8 cellular contexts compared by ENCODE assay signal in genomic region chr2:223837290-223838061, GRCh38.
DNase-seq lines count a peak whose midpoint lies in the region; ATAC-seq lines count a peak whose summit lies in the region.

AP1S3 (minus strand) TSS chr2:223837582; CDS start chr2:223837450, 132 bp downstream.

- DNase-seq in AG08395 (ENCODE audit: low spot score) (peak; percentile 69), NCI-H2171 treated with DMSO at 0.1 percent for 48 hours (lab: John Stamatoyannopoulos, UW) (peak; percentile 88), cerebellar cortex (ENCODE audit: low spot score) (peak; percentile 70), left kidney (ENCODE audit: low read depth, low spot score) (peak; percentile 94)
- peak; percentile 64 for DNase-seq in activated CD4-positive, CD25-positive, alpha-beta regulatory T cell treated with anti-CD3 and anti-CD28 coated beads, Interleukin-2, amount 50 U/mL, for 72 hours
- DNase-seq in stimulated activated CD4-positive, alpha-beta T cell treated with anti-CD3 and anti-CD28 coated beads, Interleukin-2, amount 100 ng/mL, for 4 hours (ENCODE audit: low read depth): peak; percentile 70

- ATAC-seq in GM18867 (IDR thresholded peaks at IDR 0.05; ENCODE audit: unreplicated experiment): peak; percentile 73
- ATAC-seq in HG03066 (IDR thresholded peaks at IDR 0.05; ENCODE audit: low read depth, unreplicated experiment): peak; percentile 54

Comparison
In these comparisons a context has a peak if more than half of its experiments do, and no peak if none do; other contexts are left out.
1. Peak in every context shown above with its lines: DNase-seq and ATAC-seq.